ENCODE assay signal across 23 cellular contexts in the genomic region with DNA sequence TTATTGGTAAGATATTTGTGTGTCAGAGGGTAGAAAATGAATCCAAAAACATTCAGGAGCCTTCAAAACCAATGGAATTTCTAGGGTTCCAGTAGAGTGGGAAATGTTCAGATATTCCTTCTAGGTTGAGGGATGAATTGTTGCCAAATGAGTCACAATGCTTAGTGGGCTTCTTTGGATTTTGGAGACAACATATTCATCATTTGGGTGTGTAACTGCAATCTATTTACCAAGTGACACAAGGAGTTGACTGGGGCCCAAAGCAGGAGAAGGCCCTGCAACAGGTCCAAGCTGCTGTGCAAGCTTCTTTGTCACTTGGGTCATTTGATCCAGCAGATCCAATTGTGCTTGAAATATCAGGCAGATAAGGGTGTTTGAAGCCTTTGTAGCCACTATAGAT.
DNase-seq lines count a peak whose midpoint lies in the region; ATAC-seq and TF ChIP-seq lines count a peak whose summit lies in the region.
"Had no signal": no experiment of that assay in that cellular context is flagged by ENCODE, and none has a peak within 500 bp of the region (broad histone marks: within the 10 kb centered on the region; RNA-seq: fewer than 3 reads in every experiment).

No MANE protein-coding gene starts in this region.

- peaks cover 2% of the 10 kb centered on the region; the same call in 1 of the 2 replicates for H3K27me3 Mint-ChIP-seq in HFFc6 (ENCODE audit: insufficient read depth)
- H3K27me3 Mint-ChIP-seq: CD8-positive, alpha-beta memory T cell; T-cell had no signal

- H3K79me2 ChIP-seq in PC-3 (ENCODE audit: low read length), result no peaks in the 10 kb centered on the region

- H3K4me3 Mint-ChIP-seq in HFFc6, result no peak overlapping the region
- H3K4me3 Mint-ChIP-seq: CD8-positive, alpha-beta memory T cell; H9; T-cell had no signal

- no peak for ATAC-seq in PC-3
- peak; percentile 39 for ATAC-seq in foreskin keratinocyte
- ATAC-seq in SK-N-SH treated with all-trans-retinoic acid at 6 μM for 48 hours, result no peak
- ATAC-seq in HG02884 (IDR thresholded peaks at IDR 0.05; ENCODE audit: unreplicated experiment), result no peak
- ATAC-seq: Panc1, T-cell had no signal

- intact Hi-C loops in PC-3 (cut with micrococcal nuclease), result no loop called here

- no peak overlapping the region for H3K9ac ChIP-seq in PC-3 (ENCODE audit: low read length)

- H3K36me3 Mint-ChIP-seq in HFFc6 (ENCODE audit: low read depth), result no peaks in the 10 kb centered on the region
- H3K36me3 Mint-ChIP-seq: CD8-positive, alpha-beta memory T cell; T-cell had no signal

- peaks cover 31% of the 10 kb centered on the region for H3K4me1 Mint-ChIP-seq in HFFc6 (ENCODE audit: low read depth)
- H3K4me1 Mint-ChIP-seq: CD8-positive, alpha-beta memory T cell; T-cell had no signal

- H3K4me2 ChIP-seq in PC-3 (ENCODE audit: low read length), result no peak overlapping the region

- H3K27ac ChIP-seq in PC-3 (ENCODE audit: low read length), result no peak overlapping the region
- no peak overlapping the region for H3K27ac ChIP-seq in foreskin keratinocyte
- no peak overlapping the region for H3K27ac ChIP-seq in RWPE1
- no peak overlapping the region for H3K27ac ChIP-seq in coronary artery
- H3K27ac ChIP-seq: 22Rv1, C4-2B had no signal

- no peak overlapping the region for H3K27ac Mint-ChIP-seq in HFFc6
- H3K27ac Mint-ChIP-seq: CD8-positive, alpha-beta memory T cell; H9; T-cell had no signal

- TF ChIP-seq CTCF in HFFc6 (IDR thresholded peaks at IDR 0.05), result no peak
- TF ChIP-seq CTCF in PC-3 (conservative IDR thresholded peaks at IDR 0.05; ENCODE audit: low read depth, low read length), result no peak
- no peak for TF ChIP-seq CTCF in foreskin keratinocyte (conservative IDR thresholded peaks at IDR 0.05)
- TF ChIP-seq CTCF in RWPE1 (conservative IDR thresholded peaks at IDR 0.05; ENCODE audit: low read depth), result no peak
- no peak for TF ChIP-seq CTCF in coronary artery (IDR thresholded peaks at IDR 0.05)

- H3K9me3 ChIP-seq in PC-3 (ENCODE audit: low read length), result no peaks in the 10 kb centered on the region

- no peaks in the 10 kb centered on the region for H3K36me3 ChIP-seq in PC-3 (ENCODE audit: low read depth, low read length)

- H3K9me2 ChIP-seq in PC-3 (replicated peaks; ENCODE audit: low read length), result no peaks in the 10 kb centered on the region

- no peaks in the 10 kb centered on the region for H4K20me1 ChIP-seq in PC-3 (ENCODE audit: low read length)

- POLR2A ChIA-PET in PC-3 (lab: Charles Lee; ENCODE audit: unreplicated experiment), result no interaction called here
- POLR2A ChIA-PET in RWPE1 (lab: Yijun Ruan, JAX; ENCODE audit: low non-redundant PET), result no interaction called here

- DNase-seq in A172 (ENCODE audit: low spot score) (peak; percentile 6), HFFc6 (peak; percentile 30), PC-3 (peak; percentile 6), foreskin keratinocyte (peak in 1 of 2 donors; percentile 34), RWPE1 (ENCODE audit: low spot score) (no peak), coronary artery (ENCODE audit: low spot score) (no peak)
- DNase-seq: CD8-positive, alpha-beta memory T cell; H9; Kasumi-1; MM.1S; NCI-H1048; NCI-H1417 treated with DMSO at 0.1 percent for 48 hours; NCI-H1930; NCI-H2227 treated with DMSO at 0.1 percent for 48 hours; NCI-H510A treated with DMSO at 0.1 percent for 48 hours; NCI-H748 treated with DMSO at 0.1 percent for 48 hours; NK-92 treated with Interleukin-12 subunit alpha and Interleukin-12 subunit beta, amount 100 ng/mL, for 24 hours; T-cell had no signal

- no peak overlapping the region for H2AFZ ChIP-seq in PC-3 (ENCODE audit: low read length)

- H3K4me3 ChIP-seq in PC-3 (ENCODE audit: low read length) (no peak overlapping the region), coronary artery (no peak overlapping the region)

- no peaks in the 10 kb centered on the region for H3K9me3 Mint-ChIP-seq in HFFc6
- H3K9me3 Mint-ChIP-seq: H9 had no signal

- no TSS peak for BruUV-seq in PC-3 (replicated peaks; lab: Mats Ljungman, UMichigan)

- CTCF ChIA-PET in PC-3 (lab: Charles Lee) (no interaction called here), RWPE1 (lab: Yijun Ruan, JAX) (no interaction called here)

- no peaks in the 10 kb centered on the region for H3K4me1 ChIP-seq in PC-3 (ENCODE audit: insufficient read depth, low read length)
- no peaks in the 10 kb centered on the region for H3K4me1 ChIP-seq in foreskin keratinocyte

- H3K27me3 ChIP-seq in PC-3 (ENCODE audit: low read length) (no peaks in the 10 kb centered on the region), foreskin keratinocyte (peaks cover 3% of the 10 kb centered on the region)

- H3F3A ChIP-seq in PC-3 (ENCODE audit: low read length, unreplicated experiment), result no peaks in the 10 kb centered on the region

TF ChIP-seq in SK-N-SH treated with all-trans-retinoic acid at 6 μM for 48 hours, 23 proteins besides CTCF, POLR2A, EP300 and RAD21 (continues in another document):
- TF ChIP-seq, protein P1, sequence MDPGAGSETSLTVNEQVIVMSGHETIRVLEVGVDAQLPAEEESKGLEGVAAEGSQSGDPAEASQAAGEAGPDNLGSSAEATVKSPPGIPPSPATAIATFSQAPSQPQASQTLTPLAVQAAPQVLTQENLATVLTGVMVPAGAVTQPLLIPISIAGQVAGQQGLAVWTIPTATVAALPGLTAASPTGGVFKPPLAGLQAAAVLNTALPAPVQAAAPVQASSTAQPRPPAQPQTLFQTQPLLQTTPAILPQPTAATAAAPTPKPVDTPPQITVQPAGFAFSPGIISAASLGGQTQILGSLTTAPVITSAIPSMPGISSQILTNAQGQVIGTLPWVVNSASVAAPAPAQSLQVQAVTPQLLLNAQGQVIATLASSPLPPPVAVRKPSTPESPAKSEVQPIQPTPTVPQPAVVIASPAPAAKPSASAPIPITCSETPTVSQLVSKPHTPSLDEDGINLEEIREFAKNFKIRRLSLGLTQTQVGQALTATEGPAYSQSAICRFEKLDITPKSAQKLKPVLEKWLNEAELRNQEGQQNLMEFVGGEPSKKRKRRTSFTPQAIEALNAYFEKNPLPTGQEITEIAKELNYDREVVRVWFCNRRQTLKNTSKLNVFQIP (CRISPR knock-in tag; IDR thresholded peaks at IDR 0.05; ENCODE audit: borderline replicate concordance, low read depth), result no peak
- TF ChIP-seq TOX (CRISPR knock-in tag; IDR thresholded peaks at IDR 0.05; ENCODE audit: borderline replicate concordance) (no peak), OSR1 (CRISPR knock-in tag; IDR thresholded peaks at IDR 0.05) (no peak), TCF4 (CRISPR knock-in tag; IDR thresholded peaks at IDR 0.05; ENCODE audit: borderline replicate concordance) (no peak), CSDC2 (CRISPR knock-in tag; IDR thresholded peaks at IDR 0.05) (no peak), GLIS3 (CRISPR knock-in tag; IDR thresholded peaks at IDR 0.05) (no peak), PPARA (CRISPR knock-in tag; IDR thresholded peaks at IDR 0.05; ENCODE audit: borderline replicate concordance) (no peak), ARNTL (CRISPR knock-in tag; IDR thresholded peaks at IDR 0.05; ENCODE audit: borderline replicate concordance, low read depth) (no peak), RARB (CRISPR knock-in tag; IDR thresholded peaks at IDR 0.05) (no peak), ESRRG (CRISPR knock-in tag; IDR thresholded peaks at IDR 0.05) (no peak)
- TF ChIP-seq, protein P2, sequence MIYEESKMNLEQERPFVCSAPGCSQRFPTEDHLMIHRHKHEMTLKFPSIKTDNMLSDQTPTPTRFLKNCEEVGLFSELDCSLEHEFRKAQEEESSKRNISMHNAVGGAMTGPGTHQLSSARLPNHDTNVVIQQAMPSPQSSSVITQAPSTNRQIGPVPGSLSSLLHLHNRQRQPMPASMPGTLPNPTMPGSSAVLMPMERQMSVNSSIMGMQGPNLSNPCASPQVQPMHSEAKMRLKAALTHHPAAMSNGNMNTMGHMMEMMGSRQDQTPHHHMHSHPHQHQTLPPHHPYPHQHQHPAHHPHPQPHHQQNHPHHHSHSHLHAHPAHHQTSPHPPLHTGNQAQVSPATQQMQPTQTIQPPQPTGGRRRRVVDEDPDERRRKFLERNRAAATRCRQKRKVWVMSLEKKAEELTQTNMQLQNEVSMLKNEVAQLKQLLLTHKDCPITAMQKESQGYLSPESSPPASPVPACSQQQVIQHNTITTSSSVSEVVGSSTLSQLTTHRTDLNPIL (CRISPR knock-in tag; IDR thresholded peaks at IDR 0.05; ENCODE audit: low read depth), result no peak
- TF ChIP-seq, protein P3, sequence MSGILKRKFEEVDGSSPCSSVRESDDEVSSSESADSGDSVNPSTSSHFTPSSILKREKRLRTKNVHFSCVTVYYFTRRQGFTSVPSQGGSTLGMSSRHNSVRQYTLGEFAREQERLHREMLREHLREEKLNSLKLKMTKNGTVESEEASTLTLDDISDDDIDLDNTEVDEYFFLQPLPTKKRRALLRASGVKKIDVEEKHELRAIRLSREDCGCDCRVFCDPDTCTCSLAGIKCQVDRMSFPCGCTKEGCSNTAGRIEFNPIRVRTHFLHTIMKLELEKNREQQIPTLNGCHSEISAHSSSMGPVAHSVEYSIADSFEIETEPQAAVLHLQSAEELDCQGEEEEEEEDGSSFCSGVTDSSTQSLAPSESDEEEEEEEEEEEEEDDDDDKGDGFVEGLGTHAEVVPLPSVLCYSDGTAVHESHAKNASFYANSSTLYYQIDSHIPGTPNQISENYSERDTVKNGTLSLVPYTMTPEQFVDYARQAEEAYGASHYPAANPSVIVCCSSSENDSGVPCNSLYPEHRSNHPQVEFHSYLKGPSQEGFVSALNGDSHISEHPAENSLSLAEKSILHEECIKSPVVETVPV (CRISPR knock-in tag; IDR thresholded peaks at IDR 0.05), result no peak
- TF ChIP-seq, protein P4, sequence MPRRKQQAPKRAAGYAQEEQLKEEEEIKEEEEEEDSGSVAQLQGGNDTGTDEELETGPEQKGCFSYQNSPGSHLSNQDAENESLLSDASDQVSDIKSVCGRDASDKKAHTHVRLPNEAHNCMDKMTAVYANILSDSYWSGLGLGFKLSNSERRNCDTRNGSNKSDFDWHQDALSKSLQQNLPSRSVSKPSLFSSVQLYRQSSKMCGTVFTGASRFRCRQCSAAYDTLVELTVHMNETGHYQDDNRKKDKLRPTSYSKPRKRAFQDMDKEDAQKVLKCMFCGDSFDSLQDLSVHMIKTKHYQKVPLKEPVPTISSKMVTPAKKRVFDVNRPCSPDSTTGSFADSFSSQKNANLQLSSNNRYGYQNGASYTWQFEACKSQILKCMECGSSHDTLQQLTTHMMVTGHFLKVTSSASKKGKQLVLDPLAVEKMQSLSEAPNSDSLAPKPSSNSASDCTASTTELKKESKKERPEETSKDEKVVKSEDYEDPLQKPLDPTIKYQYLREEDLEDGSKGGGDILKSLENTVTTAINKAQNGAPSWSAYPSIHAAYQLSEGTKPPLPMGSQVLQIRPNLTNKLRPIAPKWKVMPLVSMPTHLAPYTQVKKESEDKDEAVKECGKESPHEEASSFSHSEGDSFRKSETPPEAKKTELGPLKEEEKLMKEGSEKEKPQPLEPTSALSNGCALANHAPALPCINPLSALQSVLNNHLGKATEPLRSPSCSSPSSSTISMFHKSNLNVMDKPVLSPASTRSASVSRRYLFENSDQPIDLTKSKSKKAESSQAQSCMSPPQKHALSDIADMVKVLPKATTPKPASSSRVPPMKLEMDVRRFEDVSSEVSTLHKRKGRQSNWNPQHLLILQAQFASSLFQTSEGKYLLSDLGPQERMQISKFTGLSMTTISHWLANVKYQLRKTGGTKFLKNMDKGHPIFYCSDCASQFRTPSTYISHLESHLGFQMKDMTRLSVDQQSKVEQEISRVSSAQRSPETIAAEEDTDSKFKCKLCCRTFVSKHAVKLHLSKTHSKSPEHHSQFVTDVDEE (CRISPR knock-in tag; IDR thresholded peaks at IDR 0.05), result no peak

Comparison
In these comparisons a context has a peak if more than half of its experiments do, and no peak if none do; other contexts are left out.
1. DNase-seq: peak in A172 (single experiment), HFFc6 (single experiment) and PC-3 (single experiment); none in RWPE1 (single experiment) and coronary artery (single experiment).